Comparison of ENCODE assay signal across 8 cellular contexts in the genomic region with DNA sequence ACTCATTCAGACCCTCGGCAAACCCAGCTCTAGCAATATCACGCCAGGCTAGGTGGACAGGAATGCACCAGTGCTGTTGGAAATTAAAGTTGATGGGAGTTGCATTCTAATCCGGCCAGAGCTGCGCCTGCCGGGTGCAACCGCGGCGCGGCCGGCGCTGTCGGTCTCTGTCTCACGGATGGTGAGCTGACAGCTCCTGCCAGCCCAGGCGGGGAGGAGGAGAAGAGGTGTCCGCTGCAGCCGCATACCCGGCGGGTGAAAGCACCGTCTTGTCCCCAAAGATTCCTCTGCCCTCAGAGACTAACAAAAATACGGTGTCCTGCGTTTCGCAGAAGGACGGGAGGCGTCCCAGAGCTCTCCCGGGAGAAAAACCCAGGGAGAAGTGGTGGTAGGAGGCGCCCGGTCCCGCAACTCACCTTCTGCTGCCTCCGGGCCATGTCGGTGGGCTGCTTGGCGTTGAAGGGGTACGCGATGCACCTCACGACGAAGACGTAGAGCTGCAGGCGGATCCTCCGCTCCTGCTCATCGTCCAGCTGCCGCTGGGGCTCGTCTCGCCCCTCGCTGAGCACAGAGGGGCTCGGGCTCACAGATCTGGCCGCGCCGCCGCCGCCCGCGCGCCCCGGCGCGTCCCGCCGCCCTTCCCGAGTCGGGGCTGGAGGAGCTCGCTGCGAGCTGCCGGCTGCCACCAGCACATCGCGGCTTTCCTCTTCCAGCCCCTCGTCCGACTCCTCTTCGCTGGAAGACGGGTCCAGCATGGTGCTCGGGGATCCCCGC. TPM values are rescaled to one million over a fixed set of nuclear protein-coding genes. Genes with fewer than 3 reads are reported as not detected.
DNase-seq lines count a peak whose midpoint lies in the region; ATAC-seq and TF ChIP-seq lines count a peak whose summit lies in the region.

No MANE protein-coding gene starts in this region.

- H3K27ac Mint-ChIP-seq in CD14-positive monocyte = no peak overlapping the region
- H3K27ac Mint-ChIP-seq in memory B cell = no peak overlapping the region

- peak overlapping the region; percentile 92 for H3K9ac ChIP-seq in endocrine pancreas (ENCODE audit: control insufficient read depth, insufficient read depth, low read length)

- H3K27ac ChIP-seq in upper lobe of right lung = peak overlapping the region; percentile 90

- H3K27me3 Mint-ChIP-seq in CD14-positive monocyte (ENCODE audit: low read depth in 3 of 3) (peaks cover 46 to 72% (median 54%) of the 10 kb centered on the region in 3 donors), memory B cell (peaks cover 11% of the 10 kb centered on the region)

- ATAC-seq in GM19023 (IDR thresholded peaks at IDR 0.05; ENCODE audit: unreplicated experiment) (peak; percentile 40), HG03097 (IDR thresholded peaks at IDR 0.05; ENCODE audit: low FRiP score, unreplicated experiment) (peak; percentile 24), memory B cell (ENCODE audit: low read depth) (no peak), upper lobe of right lung (peak; percentile 43)

- no peaks in the 10 kb centered on the region for H3K36me3 Mint-ChIP-seq in CD14-positive monocyte
- H3K36me3 Mint-ChIP-seq in memory B cell = no peaks in the 10 kb centered on the region

- H3K9me3 Mint-ChIP-seq in CD14-positive monocyte (peaks cover 0 to 10% (median 2%) of the 10 kb centered on the region in 7 donors), memory B cell (no peaks in the 10 kb centered on the region)

- H3K4me3 ChIP-seq in endocrine pancreas (ENCODE audit: control insufficient read depth, insufficient read depth, low read length) = peak overlapping the region; percentile 48
- H3K4me3 ChIP-seq in upper lobe of right lung = peak overlapping the region; percentile 73

- peaks cover 11% of the 10 kb centered on the region for H3K4me1 ChIP-seq in endocrine pancreas (ENCODE audit: control insufficient read depth, insufficient read depth, low read length)
- peaks cover 6% of the 10 kb centered on the region for H3K4me1 ChIP-seq in upper lobe of right lung

- H3K4me3 Mint-ChIP-seq in CD14-positive monocyte (peak overlapping the region; percentile 58 to 83), memory B cell (peak overlapping the region; percentile 33)

- intact Hi-C loops in CD14-positive monocyte (cut with micrococcal nuclease) = no loop called here
- intact Hi-C loops in upper lobe of right lung (cut with DNase I) = no loop called here

- no peaks in the 10 kb centered on the region for H3K27me3 ChIP-seq in endocrine pancreas (ENCODE audit: control insufficient read depth, insufficient read depth, low read length)
- no peaks in the 10 kb centered on the region for H3K27me3 ChIP-seq in upper lobe of right lung

- H3K4me1 Mint-ChIP-seq in CD14-positive monocyte = peaks cover 5% of the 10 kb centered on the region
- no peaks in the 10 kb centered on the region for H3K4me1 Mint-ChIP-seq in memory B cell

- TF ChIP-seq CTCF in CD14-positive monocyte (IDR thresholded peaks at IDR 0.05) (no peak), upper lobe of right lung (IDR thresholded peaks at IDR 0.05) (peak; percentile 18)

- H3K36me3 ChIP-seq in endocrine pancreas (ENCODE audit: control insufficient read depth, insufficient read depth, low read length) (no peaks in the 10 kb centered on the region), upper lobe of right lung (no peaks in the 10 kb centered on the region)

- H3K9me3 ChIP-seq in endocrine pancreas (ENCODE audit: control insufficient read depth, low read length) (no peaks in the 10 kb centered on the region), upper lobe of right lung (no peaks in the 10 kb centered on the region)

- DNase-seq in CD14-positive monocyte (ENCODE audit: low spot score) (no peak), RPMI7951 (ENCODE audit: low read depth) (peak; percentile 31), memory B cell (ENCODE audit: low spot score in 2 of 2) (no peak), upper lobe of right lung (peak; percentile 74), NCI-H446 (lab: John Stamatoyannopoulos, UW) (no peak)

RNA-seq across cellular contexts. Expression of gene CADPS2, which starts 0.5 kb away (rescaled TPM):
- not detected for polyA plus RNA-seq in CD14-positive monocyte
- total RNA-seq in RPMI7951 (2014; rRNA removed; shearing (Covaris generic)) = 1.4 and 1.5 TPM in 2 replicates
- 46.1 TPM for total RNA-seq in upper lobe of right lung

Comparison
In these comparisons a context has a peak if more than half of its experiments do, and no peak if none do; other contexts are left out.
1. DNase-seq: peak in RPMI7951 (single experiment) and upper lobe of right lung (single experiment); none in CD14-positive monocyte (single experiment), memory B cell (0 of 2) and NCI-H446 (0 of 2).
2. RNA of gene CADPS2, which starts 0.5 kb away (total RNA-seq): 46.1 TPM in upper lobe of right lung (single experiment); 1.4 to 1.5 TPM in RPMI7951; every median in the first group is over 10 times any median in the second.